In the genomic region with DNA sequence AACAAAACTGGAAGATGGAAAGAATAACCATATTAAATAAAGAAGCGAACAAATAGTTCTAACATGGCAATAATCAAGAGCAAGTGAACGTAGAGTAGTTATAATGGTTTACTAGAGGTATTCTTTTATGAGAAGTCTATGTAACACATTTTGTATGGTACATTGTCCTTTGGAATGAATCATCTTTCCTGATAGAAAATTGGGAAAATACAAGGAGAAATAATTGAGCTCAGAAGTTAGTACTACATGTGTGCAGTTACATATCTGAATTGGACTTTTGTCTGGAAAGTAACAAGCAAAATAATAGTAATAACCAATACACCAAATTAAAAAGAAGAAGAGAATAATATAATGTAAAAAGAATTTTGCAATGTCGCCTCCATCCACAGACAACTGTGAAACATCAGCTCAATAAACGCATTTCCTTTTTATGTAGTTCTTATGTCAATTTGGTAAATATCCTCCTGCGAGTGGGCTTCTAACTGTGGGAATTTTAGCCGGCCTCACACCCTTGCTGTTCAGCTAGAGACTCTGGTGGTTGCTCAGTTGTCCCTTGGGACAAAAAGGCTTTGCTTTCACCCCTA, we compare ENCODE assay signal across 8 cellular contexts. TPM values are rescaled to one million over a fixed set of nuclear protein-coding genes. Genes with fewer than 3 reads are reported as not detected.
DNase-seq lines count a peak whose midpoint lies in the region; ATAC-seq and TF ChIP-seq lines count a peak whose summit lies in the region.

No MANE protein-coding gene starts in this region.

- 51 to 68% methylated on average over 6 of the region's 6 CpGs for WGBS in testis, 2 donors

- H3K27me3 Mint-ChIP-seq in activated CD8-positive, alpha-beta memory T cell treated with anti-CD3 and anti-CD28 coated beads, Interleukin-2, amount 10 ng/mL, durations not matched to agents 7 days and 5 days: peaks cover 2% of the 10 kb centered on the region
- H3K27me3 Mint-ChIP-seq in WTC11 (ENCODE audit: low read depth): no peaks in the 10 kb centered on the region

- POLR2A ChIA-PET in WTC11 (lab: Charles Lee): no interaction called here

- peaks cover 5% of the 10 kb centered on the region for H3K4me1 ChIP-seq in testis

- no peak for TF ChIP-seq CTCF in WTC11 (IDR thresholded peaks at IDR 0.05)
- TF ChIP-seq CTCF in testis (IDR thresholded peaks at IDR 0.05): no peak
- TF ChIP-seq CTCF in GM10266 (IDR thresholded peaks at IDR 0.05; ENCODE audit: control insufficient read depth, insufficient read depth, low read depth, missing control alignments): no peak

- DNase-seq in activated CD8-positive, alpha-beta memory T cell treated with anti-CD3 and anti-CD28 coated beads, Interleukin-2, amount 10 ng/mL, durations not matched to agents 7 days and 5 days: no peak
- DNase-seq in activated CD8-positive, alpha-beta memory T cell treated with anti-CD3 and anti-CD28 coated beads, Interleukin-2, amount 50 U/mL, for 48 hours: no peak
- no peak for DNase-seq in WTC11 (ENCODE audit: low spot score)
- DNase-seq in inferior parietal cortex (ENCODE audit: extremely low spot score): peak; percentile 47
- no peak for DNase-seq in testis
- DNase-seq in GM10266 (ENCODE audit: extremely low spot score): no peak
- DNase-seq in stimulated activated naive CD4-positive, alpha-beta T cell (lab: John Stamatoyannopoulos, UW): no peak

- H3K4me3 Mint-ChIP-seq in activated CD8-positive, alpha-beta memory T cell treated with anti-CD3 and anti-CD28 coated beads, Interleukin-2, amount 10 ng/mL, durations not matched to agents 7 days and 5 days: peak overlapping the region; percentile 95
- peak overlapping the region; percentile 43 for H3K4me3 Mint-ChIP-seq in WTC11

- no peak overlapping the region for H3K4me3 ChIP-seq in testis

- H3K9me3 ChIP-seq in testis: no peaks in the 10 kb centered on the region

- no peak for TF ChIP-seq POLR2A in testis (IDR thresholded peaks at IDR 0.05)

- H3K36me3 ChIP-seq in testis (ENCODE audit: low read depth, missing control alignments): no peaks in the 10 kb centered on the region

- peak overlapping the region; percentile 99 for H3K27ac Mint-ChIP-seq in activated CD8-positive, alpha-beta memory T cell treated with anti-CD3 and anti-CD28 coated beads, Interleukin-2, amount 10 ng/mL, durations not matched to agents 7 days and 5 days
- H3K27ac Mint-ChIP-seq in WTC11: peak overlapping the region; percentile 80

- H3K36me3 Mint-ChIP-seq in activated CD8-positive, alpha-beta memory T cell treated with anti-CD3 and anti-CD28 coated beads, Interleukin-2, amount 10 ng/mL, durations not matched to agents 7 days and 5 days: peaks cover 16% of the 10 kb centered on the region
- peaks cover 15% of the 10 kb centered on the region for H3K36me3 Mint-ChIP-seq in WTC11

- ATAC-seq in activated CD8-positive, alpha-beta memory T cell treated with anti-CD3 and anti-CD28 coated beads, Interleukin-2, amount 10 ng/mL, durations not matched to agents 7 days and 5 days: no peak
- ATAC-seq in WTC11: no peak
- no peak for ATAC-seq in GM18517 (IDR thresholded peaks at IDR 0.05; ENCODE audit: unreplicated experiment)

- intact Hi-C loops in testis (cut with DNase I; ENCODE audit: low total_unique reads): loop anchor here (5.0 kb wide), 1 partner anchor 42 kb away; no protein-coding TSS in a partner anchor

- H3K9me3 Mint-ChIP-seq in activated CD8-positive, alpha-beta memory T cell treated with anti-CD3 and anti-CD28 coated beads, Interleukin-2, amount 10 ng/mL, durations not matched to agents 7 days and 5 days (ENCODE audit: low read depth): no peaks in the 10 kb centered on the region
- H3K9me3 Mint-ChIP-seq in WTC11: no peaks in the 10 kb centered on the region

- H3K4me1 Mint-ChIP-seq in activated CD8-positive, alpha-beta memory T cell treated with anti-CD3 and anti-CD28 coated beads, Interleukin-2, amount 10 ng/mL, durations not matched to agents 7 days and 5 days: peaks cover 21% of the 10 kb centered on the region
- H3K4me1 Mint-ChIP-seq in WTC11: peaks cover 11% of the 10 kb centered on the region

- H3K27ac ChIP-seq in testis: peak overlapping the region; percentile 96 to 99

- CTCF ChIA-PET in activated CD8-positive, alpha-beta memory T cell treated with anti-CD3 and anti-CD28 coated beads, Interleukin-2, amount 10 ng/mL, durations not matched to agents 7 days and 5 days (lab: Charles Lee): interaction anchor here (0.7 to 3.1 kb wide), 7 partner anchors 10 to 177 kb away, joined by 3 to 28 read pairs (median 3); a partner anchor contains a TSS
- CTCF ChIA-PET in WTC11 (lab: Charles Lee): interaction anchor here (2.4 kb wide), 1 partner anchor 59 kb away, joined by 11 read pairs; a partner anchor contains a TSS

- H3K27me3 ChIP-seq in testis: no peaks in the 10 kb centered on the region

TF ChIP-seq in WTC11, 78 proteins besides CTCF, POLR2A, EP300 and RAD21:
- TF ChIP-seq, protein P1, sequence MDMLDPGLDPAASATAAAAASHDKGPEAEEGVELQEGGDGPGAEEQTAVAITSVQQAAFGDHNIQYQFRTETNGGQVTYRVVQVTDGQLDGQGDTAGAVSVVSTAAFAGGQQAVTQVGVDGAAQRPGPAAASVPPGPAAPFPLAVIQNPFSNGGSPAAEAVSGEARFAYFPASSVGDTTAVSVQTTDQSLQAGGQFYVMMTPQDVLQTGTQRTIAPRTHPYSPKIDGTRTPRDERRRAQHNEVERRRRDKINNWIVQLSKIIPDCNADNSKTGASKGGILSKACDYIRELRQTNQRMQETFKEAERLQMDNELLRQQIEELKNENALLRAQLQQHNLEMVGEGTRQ (CRISPR knock-in tag; IDR thresholded peaks at IDR 0.05): no peak
- TF ChIP-seq JAZF1 (CRISPR knock-in tag; IDR thresholded peaks at IDR 0.05): no peak
- TF ChIP-seq, protein P2, sequence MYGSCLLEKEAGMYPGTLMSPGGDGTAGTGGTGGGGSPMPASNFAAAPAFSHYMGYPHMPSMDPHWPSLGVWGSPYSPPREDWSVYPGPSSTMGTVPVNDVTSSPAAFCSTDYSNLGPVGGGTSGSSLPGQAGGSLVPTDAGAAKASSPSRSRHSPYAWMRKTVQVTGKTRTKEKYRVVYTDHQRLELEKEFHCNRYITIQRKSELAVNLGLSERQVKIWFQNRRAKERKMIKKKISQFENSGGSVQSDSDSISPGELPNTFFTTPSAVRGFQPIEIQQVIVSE (CRISPR knock-in tag; IDR thresholded peaks at IDR 0.05; ENCODE audit: borderline replicate concordance): no peak
- TF ChIP-seq, protein P3, sequence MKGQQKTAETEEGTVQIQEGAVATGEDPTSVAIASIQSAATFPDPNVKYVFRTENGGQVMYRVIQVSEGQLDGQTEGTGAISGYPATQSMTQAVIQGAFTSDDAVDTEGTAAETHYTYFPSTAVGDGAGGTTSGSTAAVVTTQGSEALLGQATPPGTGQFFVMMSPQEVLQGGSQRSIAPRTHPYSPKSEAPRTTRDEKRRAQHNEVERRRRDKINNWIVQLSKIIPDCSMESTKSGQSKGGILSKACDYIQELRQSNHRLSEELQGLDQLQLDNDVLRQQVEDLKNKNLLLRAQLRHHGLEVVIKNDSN (CRISPR knock-in tag; IDR thresholded peaks at IDR 0.05): no peak

RNA-seq across cellular contexts. Expression of a gene that starts 0.9 kb away (rescaled TPM):
- total RNA-seq in activated CD8-positive, alpha-beta memory T cell treated with anti-CD3 and anti-CD28 coated beads, Interleukin-2, amount 10 ng/mL, durations not matched to agents 7 days and 5 days: 10 to 100 TPM; 91.0 to 96.5 TPM
- total RNA-seq in WTC11 (2021) (195 to 226 TPM (median 203 TPM) in 3 replicates), testis (100 to 1,000 TPM; 156 to 269 TPM)
- polyA plus RNA-seq in testis (ENCODE audit: insufficient read depth, low read depth, low replicate concordance): 282 TPM

RNA-seq across cellular contexts. Expression of a gene that starts 58.6 kb away (rescaled TPM):
- 1,000 to 10,000 TPM; 1,970 to 2,009 TPM for total RNA-seq in activated CD8-positive, alpha-beta memory T cell treated with anti-CD3 and anti-CD28 coated beads, Interleukin-2, amount 10 ng/mL, durations not matched to agents 7 days and 5 days
- total RNA-seq in WTC11 (2021): 1,806 to 1,997 TPM (median 1,954 TPM) in 3 replicates
- 1,000 to 10,000 TPM in 1 of 2 donors, 100 to 1,000 TPM in 1; 642 to 1,178 TPM for total RNA-seq in testis
- 894 TPM for polyA plus RNA-seq in testis (ENCODE audit: insufficient read depth, low read depth, low replicate concordance)
